In genomic region chr4:5971077-5971447, GRCh38 we compare ENCODE assay signal across 24 cellular contexts. TPM values are rescaled to one million over a fixed set of nuclear protein-coding genes. Genes with fewer than 3 reads are reported as not detected.
DNase-seq lines count a peak whose midpoint lies in the region; ATAC-seq and TF ChIP-seq lines count a peak whose summit lies in the region.
"Had no signal": no experiment of that assay in that cellular context is flagged by ENCODE, and none has a peak within 500 bp of the region (broad histone marks: within the 10 kb centered on the region; RNA-seq: fewer than 3 reads in every experiment).

No MANE protein-coding gene starts in this region.

- no peaks in the 10 kb centered on the region for H3K4me1 ChIP-seq in HCT116 (ENCODE audit: control insufficient read depth in 1 of 2, insufficient read depth in 2 of 2, low read length in 2 of 2)
- peaks cover 9% of the 10 kb centered on the region for H3K4me1 ChIP-seq in neural progenitor cell
- no peaks in the 10 kb centered on the region for H3K4me1 ChIP-seq in mucosa of descending colon (ENCODE audit: low read depth)
- H3K4me1 ChIP-seq: right atrium auricular region, transverse colon had no signal

- H3F3A ChIP-seq in neural progenitor cell (ENCODE audit: low read depth), result no peaks in the 10 kb centered on the region

- intact Hi-C loops in HCT116 (cut with micrococcal nuclease), result no loop called here
- intact Hi-C loops in mucosa of descending colon (cut with DNase I, micrococcal nuclease), result no loop called here

- RAD21 ChIA-PET in HCT116 (lab: Charles Lee; ENCODE audit: low non-redundant PET in 1 of 2, low total read pairs in 2 of 2, uncharacterized antibody in 2 of 2, unreplicated experiment in 2 of 2), result no interaction called here

- H3K4me2 ChIP-seq in HCT116 (ENCODE audit: low read length) (no peak overlapping the region), neural progenitor cell (no peak overlapping the region)
- H3K4me2 ChIP-seq: hepatocyte had no signal

- no peaks in the 10 kb centered on the region for H3K36me3 ChIP-seq in HCT116 (ENCODE audit: control insufficient read depth in 1 of 2, insufficient read depth in 2 of 2, low read length in 2 of 2)
- no peaks in the 10 kb centered on the region for H3K36me3 ChIP-seq in neural progenitor cell
- H3K36me3 ChIP-seq in mucosa of descending colon (ENCODE audit: low read depth), result no peaks in the 10 kb centered on the region
- H3K36me3 ChIP-seq: right atrium auricular region, transverse colon had no signal

- H3K27me3 ChIP-seq in HCT116 (ENCODE audit: insufficient read depth, low read length) (no peaks in the 10 kb centered on the region), neural progenitor cell (no peaks in the 10 kb centered on the region)
- H3K27me3 ChIP-seq: hepatocyte, right atrium auricular region, transverse colon had no signal

- BruUV-seq in HCT116 (replicated peaks; lab: Mats Ljungman, UMichigan), result no TSS peak

- no peak for TF ChIP-seq CTCF in HCT116 (IDR thresholded peaks at IDR 0.05 in 2 of 3, conservative IDR thresholded peaks at IDR 0.05 in 1 of 3; ENCODE audit: borderline replicate concordance in 1 of 3, insufficient read depth in 1 of 3, low read depth in 2 of 3, low read length in 2 of 3)
- no peak for TF ChIP-seq CTCF in neural progenitor cell (IDR thresholded peaks at IDR 0.05)
- TF ChIP-seq CTCF in mucosa of descending colon (IDR thresholded peaks at IDR 0.05), result no peak

- H4K20me1 ChIP-seq in HCT116 (ENCODE audit: insufficient read depth) (no peaks in the 10 kb centered on the region), neural progenitor cell (ENCODE audit: low read depth) (no peaks in the 10 kb centered on the region)

- CTCF ChIA-PET in HCT116 (lab: Charles Lee), result no interaction called here

- no peaks in the 10 kb centered on the region for H3K9me3 Mint-ChIP-seq in neural progenitor cell
- H3K9me3 Mint-ChIP-seq: activated naive CD4-positive, alpha-beta T cell treated with anti-CD3 and anti-CD28 coated beads, Interleukin-2, amount 50 U/mL, for 72 hours; activated T-cell treated with anti-CD3 and anti-CD28 coated beads, Interleukin-2, amount 50 U/mL, for 72 hours had no signal

- H3K4me1 Mint-ChIP-seq in neural progenitor cell, result peaks cover 6% of the 10 kb centered on the region
- H3K4me1 Mint-ChIP-seq: activated CD4-positive, alpha-beta T cell treated with anti-CD3 and anti-CD28 coated beads for 36 hours had no signal

- H3K27ac Mint-ChIP-seq in neural progenitor cell, result no peak overlapping the region
- H3K27ac Mint-ChIP-seq: activated CD4-positive, alpha-beta T cell treated with anti-CD3 and anti-CD28 coated beads for 36 hours; activated naive CD4-positive, alpha-beta T cell treated with anti-CD3 and anti-CD28 coated beads, Interleukin-2, amount 50 U/mL, for 72 hours; activated T-cell treated with anti-CD3 and anti-CD28 coated beads, Interleukin-2, amount 50 U/mL, for 72 hours had no signal

- no peaks in the 10 kb centered on the region for H3K36me3 Mint-ChIP-seq in neural progenitor cell
- H3K36me3 Mint-ChIP-seq: activated naive CD4-positive, alpha-beta T cell treated with anti-CD3 and anti-CD28 coated beads, Interleukin-2, amount 50 U/mL, for 72 hours had no signal

- no peak overlapping the region for H3K27ac ChIP-seq in HCT116 (ENCODE audit: low read depth, low read length)
- H3K27ac ChIP-seq in neural progenitor cell, result no peak overlapping the region
- H3K27ac ChIP-seq: hepatocyte, right atrium auricular region, transverse colon had no signal

- H3K79me2 ChIP-seq in HCT116 (ENCODE audit: insufficient read depth, low read length), result no peaks in the 10 kb centered on the region
- no peaks in the 10 kb centered on the region for H3K79me2 ChIP-seq in neural progenitor cell (ENCODE audit: low read depth)
- H3K79me2 ChIP-seq: hepatocyte had no signal

- TF ChIP-seq RAD21 in HCT116 (IDR thresholded peaks at IDR 0.05; ENCODE audit: low read depth), result no peak

- H2AFZ ChIP-seq in HCT116 (ENCODE audit: low read depth, low read length, poor library complexity, severe bottlenecking), result no peak overlapping the region
- no peak overlapping the region for H2AFZ ChIP-seq in neural progenitor cell (replicated peaks)
- H2AFZ ChIP-seq: hepatocyte had no signal

- TF ChIP-seq POLR2A in HCT116 (IDR thresholded peaks at IDR 0.05; ENCODE audit: borderline replicate concordance, extremely low read depth, insufficient read depth, insufficient read length), result no peak

- H3K4me3 ChIP-seq in HCT116 (replicated peaks in 1 of 2; ENCODE audit: low read depth in 1 of 2, low read length in 2 of 2) (no peak overlapping the region), neural progenitor cell (no peak overlapping the region), mucosa of descending colon (no peak overlapping the region)
- H3K4me3 ChIP-seq: hepatocyte, right atrium auricular region, transverse colon had no signal

- POLR2A ChIA-PET in HCT116 (lab: Charles Lee), result no interaction called here

- no peaks in the 10 kb centered on the region for H3K9me2 ChIP-seq in HCT116 (ENCODE audit: insufficient read depth)

- no peak overlapping the region for H3K4me3 Mint-ChIP-seq in neural progenitor cell
- H3K4me3 Mint-ChIP-seq: activated CD4-positive, alpha-beta T cell treated with anti-CD3 and anti-CD28 coated beads for 36 hours; activated T-cell treated with anti-CD3 and anti-CD28 coated beads, Interleukin-2, amount 50 U/mL, for 72 hours had no signal

- ATAC-seq in HCT116, result peak; percentile 63
- ATAC-seq in HG03196 (IDR thresholded peaks at IDR 0.05; ENCODE audit: unreplicated experiment), result no peak
- no peak for ATAC-seq in mucosa of descending colon
- ATAC-seq in left lobe of liver, result no peak
- ATAC-seq: activated CD4-positive, alpha-beta T cell treated with anti-CD3 and anti-CD28 coated beads for 36 hours; activated naive CD4-positive, alpha-beta T cell treated with anti-CD3 and anti-CD28 coated beads, Interleukin-2, amount 50 U/mL, for 72 hours; activated T-cell treated with anti-CD3 and anti-CD28 coated beads, Interleukin-2, amount 50 U/mL, for 72 hours had no signal

- DNase-seq in NCI-H748 (lab: John Stamatoyannopoulos, UW; ENCODE audit: unreplicated experiment) (peak; percentile 69), NCI-H748 treated with DMSO at 0.1 percent for 48 hours (lab: John Stamatoyannopoulos, UW) (no peak), HCT116 (ENCODE audit: low read depth, low spot score) (no peak), cerebellar cortex (ENCODE audit: low spot score) (peak; percentile 92), neural progenitor cell (ENCODE audit: low spot score) (peak; percentile 43), mucosa of descending colon (no peak), left lobe of liver (ENCODE audit: low spot score) (no peak)
- DNase-seq: activated CD4-positive, alpha-beta T cell treated with anti-CD3 and anti-CD28 coated beads for 36 hours; activated CD8-positive, alpha-beta memory T cell treated with anti-CD3 and anti-CD28 coated beads for 24 hours; activated T-cell treated with anti-CD3 and anti-CD28 coated beads, Interleukin-2, amount 50 U/mL, for 72 hours; aorta; central memory CD4-positive, alpha-beta T cell; GOT3; NCI-H526 treated with DMSO at 0.1 percent for 48 hours; stimulated activated CD4-positive, alpha-beta T cell treated with anti-CD3 and anti-CD28 coated beads, Interleukin-12 subunit alpha, Interleukin-12 subunit beta, amount 100 ng/mL, for 4 hours; transverse colon had no signal

- H3K9me3 ChIP-seq in HCT116 (ENCODE audit: control insufficient read depth in 1 of 2, insufficient read depth in 1 of 2, low read depth in 1 of 2, low read length in 2 of 2), result no peaks in the 10 kb centered on the region
- no peaks in the 10 kb centered on the region for H3K9me3 ChIP-seq in neural progenitor cell (ENCODE audit: low read depth)
- H3K9me3 ChIP-seq in mucosa of descending colon, result no peaks in the 10 kb centered on the region
- H3K9me3 ChIP-seq: right atrium auricular region, transverse colon had no signal

- H3K27me3 Mint-ChIP-seq in neural progenitor cell (ENCODE audit: insufficient read depth, low read depth), result peaks cover 12% of the 10 kb centered on the region

- no peak overlapping the region for H3K9ac ChIP-seq in HCT116 (ENCODE audit: low read length)
- no peak overlapping the region for H3K9ac ChIP-seq in neural progenitor cell

TF ChIP-seq in HCT116, 20 proteins besides CTCF, POLR2A, EP300 and RAD21 (continues in another document):
- TF ChIP-seq EZH2 (IDR thresholded peaks at IDR 0.05), result no peak
- TF ChIP-seq REST (IDR thresholded peaks at IDR 0.05; ENCODE audit: low read depth), result no peak
- no peak for TF ChIP-seq TCF7L2 (IDR thresholded peaks at IDR 0.05; ENCODE audit: borderline replicate concordance, extremely low read depth, insufficient read depth, insufficient read length)
- no peak for TF ChIP-seq EGR1 (IDR thresholded peaks at IDR 0.05; ENCODE audit: low read depth)

RNA-seq across cellular contexts. Expression of gene C4orf50, which starts 47.2 kb away (rescaled TPM):
- total RNA-seq in HCT116 (2021; ENCODE audit: unreplicated experiment) (not detected), neural progenitor cell (ENCODE audit: low replicate concordance) (0.09 and 0.32 TPM in 2 replicates), mucosa of descending colon (under 1 TPM; 0.07 to 0.73 (median 0.09) TPM), left lobe of liver (not detected)
- under 0.01 and 0.01 TPM in 2 replicates for polyA plus RNA-seq in HCT116 (2012)
- total RNA-seq: Daoy, epithelial cell of proximal tubule, fibroblast of villous mesenchyme, hepatocyte, osteocyte, right atrium auricular region had no signal
- polyA plus RNA-seq: aorta, hepatocyte had no signal

Comparison
In these comparisons a context has a peak if more than half of its experiments do, and no peak if none do; other contexts are left out.
1. DNase-seq: peak in NCI-H748 (single experiment), cerebellar cortex (single experiment) and neural progenitor cell (single experiment); none in NCI-H748 treated with DMSO at 0.1 percent for 48 hours (single experiment), HCT116 (single experiment), mucosa of descending colon (0 of 3) and left lobe of liver (single experiment).